In the genomic region with DNA sequence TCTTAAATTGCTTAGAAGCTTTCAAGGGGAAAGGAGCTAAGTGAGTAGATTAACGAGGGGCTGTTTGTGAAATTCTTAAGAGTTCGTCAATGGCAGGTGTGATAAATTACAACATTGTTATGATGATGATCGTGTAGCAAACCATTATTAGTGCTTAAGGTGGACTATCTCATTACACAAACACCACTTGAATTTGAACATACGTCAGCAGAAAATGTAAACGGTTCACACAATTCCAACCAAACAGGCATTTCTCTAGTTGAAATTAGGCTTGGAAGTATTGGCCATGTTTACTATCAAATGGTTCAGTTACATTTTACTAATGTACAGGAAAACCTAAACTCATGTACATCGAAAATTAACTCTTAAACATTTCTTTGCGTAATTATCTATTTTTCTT, we compare ENCODE assay signal across 21 cellular contexts.
A peak's percentile ranks its signal among the peaks of the same experiment; 100 is the strongest.
DNase-seq lines count a peak whose midpoint lies in the region; ATAC-seq, FAIRE-seq and TF ChIP-seq lines count a peak whose summit lies in the region.
"Had no signal": no experiment of that assay in that cellular context is flagged by ENCODE, and none has a peak within 500 bp of the region (broad histone marks: within the 10 kb centered on the region; RNA-seq: fewer than 3 reads in every experiment).

No MANE protein-coding gene starts in this region.

- H3K4me3 Mint-ChIP-seq in WTC11 (no peak overlapping the region), chondrocyte (ENCODE audit: unreplicated experiment) (no peak overlapping the region)
- H3K4me3 Mint-ChIP-seq: H9, T-cell had no signal

- ATAC-seq in A549 (no peak), WTC11 (no peak), GM19023 (IDR thresholded peaks at IDR 0.05; ENCODE audit: unreplicated experiment) (no peak)
- ATAC-seq: Right ventricle myocardium inferior, T-cell had no signal

- DNase-seq in NCI-H1436 (lab: John Stamatoyannopoulos, UW) (peak; percentile 17), NCI-H1436 treated with DMSO at 0.1 percent for 48 hours (lab: John Stamatoyannopoulos, UW) (no peak), A549 (ENCODE audit: low read depth in 1 of 2, low spot score in 1 of 2) (no peak), NCI-H1417 treated with DMSO at 0.1 percent for 48 hours (lab: John Stamatoyannopoulos, UW) (peak; percentile 77), WTC11 (ENCODE audit: low spot score) (no peak), chondrocyte (ENCODE audit: low spot score) (no peak)
- no peak for DNase-seq in NK-92 treated with Interleukin-12 subunit alpha and Interleukin-12 subunit beta, amount 100 ng/mL, for 24 hours (lab: John Stamatoyannopoulos, UW)
- DNase-seq: 8988T, H9, MM.1S, NCI-H1694 treated with DMSO at 0.1 percent for 48 hours, NCI-H2081, NCI-H2171 treated with DMSO at 0.1 percent for 48 hours, NCI-H446, NCI-H526 treated with DMSO at 0.1 percent for 48 hours, PC-9, T-cell had no signal

- H3K36me3 Mint-ChIP-seq in WTC11 (peaks cover 4% of the 10 kb centered on the region; the same call in 1 of the 2 replicates), chondrocyte (ENCODE audit: low read depth) (no peaks in the 10 kb centered on the region)
- H3K36me3 Mint-ChIP-seq: T-cell had no signal

- TF ChIP-seq CTCF in A549 (IDR thresholded peaks at IDR 0.05) (no peak), WTC11 (IDR thresholded peaks at IDR 0.05) (no peak), chondrocyte (IDR thresholded peaks at IDR 0.05) (no peak)

- CTCF ChIA-PET in A549 (lab: Yijun Ruan, JAX) (no interaction called here), WTC11 (lab: Charles Lee) (no interaction called here)

- no peak for FAIRE-seq in A549 (lab: Jason Lieb, UNC)
- FAIRE-seq: HTR-8/SVneo had no signal

- POLR2A ChIA-PET in A549 (lab: Yijun Ruan, JAX) = no interaction called here
- POLR2A ChIA-PET in WTC11 (lab: Charles Lee) = no interaction called here

- H3K27ac ChIP-seq in A549 = no peak overlapping the region
- H3K27ac ChIP-seq: KMS-11, PC-9 had no signal

- H3K9me3 ChIP-seq in A549 = no peaks in the 10 kb centered on the region

- no peak overlapping the region for H3K4me3 ChIP-seq in A549
- H3K4me3 ChIP-seq: PC-9 had no signal

- H3K4me1 ChIP-seq in A549 = no peaks in the 10 kb centered on the region

- whole genome bisulfite sequencing in A549 (ENCODE audit: missing lambda C conversion rate) = 35% methylated on average over 7 of the region's 7 CpGs

- H3K4me1 Mint-ChIP-seq in WTC11 (peaks cover 16% of the 10 kb centered on the region), chondrocyte (ENCODE audit: low read depth) (no peaks in the 10 kb centered on the region)
- H3K4me1 Mint-ChIP-seq: H9, T-cell had no signal

- TF ChIP-seq EP300 in A549 (IDR thresholded peaks at IDR 0.05) = no peak

- H3K27ac Mint-ChIP-seq in WTC11 = peak overlapping the region; percentile 27; the same call in 1 of the 2 replicates
- no peak overlapping the region for H3K27ac Mint-ChIP-seq in chondrocyte (ENCODE audit: unreplicated experiment)
- H3K27ac Mint-ChIP-seq: H9, T-cell had no signal

- no peak for TF ChIP-seq POLR2A in A549 (IDR thresholded peaks at IDR 0.05; ENCODE audit: low read length)

- H3K27me3 Mint-ChIP-seq in WTC11 (ENCODE audit: low read depth) (no peaks in the 10 kb centered on the region), chondrocyte (ENCODE audit: low read depth) (peaks cover 12% of the 10 kb centered on the region)
- H3K27me3 Mint-ChIP-seq: T-cell had no signal

- H3K9me3 Mint-ChIP-seq in WTC11 (peaks cover 25% of the 10 kb centered on the region), chondrocyte (ENCODE audit: low read depth) (peaks cover 4% of the 10 kb centered on the region)
- H3K9me3 Mint-ChIP-seq: H9 had no signal

- no peak overlapping the region for H3K4me2 ChIP-seq in A549
- H3K4me2 ChIP-seq: KMS-11, PC-9 had no signal

- no peak for TF ChIP-seq RAD21 in A549 (conservative IDR thresholded peaks at IDR 0.05 in 1 of 2, IDR thresholded peaks at IDR 0.05 in 1 of 2)

TF ChIP-seq in A549, 52 proteins besides CTCF, POLR2A, EP300 and RAD21:
- TF ChIP-seq RFX5 (IDR thresholded peaks at IDR 0.05) = no peak
- TF ChIP-seq MAFK (IDR thresholded peaks at IDR 0.05; ENCODE audit: partially characterized antibody) = peak; percentile 54

TF ChIP-seq in WTC11, 78 proteins besides CTCF, POLR2A, EP300 and RAD21:
- TF ChIP-seq GTF2I (CRISPR knock-in tag; conservative IDR thresholded peaks at IDR 0.05) = no peak
- TF ChIP-seq TP53 (CRISPR knock-in tag; IDR thresholded peaks at IDR 0.05) = no peak
- TF ChIP-seq IRF2 (CRISPR knock-in tag; IDR thresholded peaks at IDR 0.05; ENCODE audit: borderline replicate concordance, low read depth) = no peak
- TF ChIP-seq TEAD1 (CRISPR knock-in tag; IDR thresholded peaks at IDR 0.05) = no peak
- no peak for TF ChIP-seq ESRRA (CRISPR knock-in tag; IDR thresholded peaks at IDR 0.05; ENCODE audit: borderline replicate concordance)
- no peak for TF ChIP-seq JAZF1 (CRISPR knock-in tag; IDR thresholded peaks at IDR 0.05)
- no peak for TF ChIP-seq SMAD4 (CRISPR knock-in tag; IDR thresholded peaks at IDR 0.05)
- TF ChIP-seq, protein P1, sequence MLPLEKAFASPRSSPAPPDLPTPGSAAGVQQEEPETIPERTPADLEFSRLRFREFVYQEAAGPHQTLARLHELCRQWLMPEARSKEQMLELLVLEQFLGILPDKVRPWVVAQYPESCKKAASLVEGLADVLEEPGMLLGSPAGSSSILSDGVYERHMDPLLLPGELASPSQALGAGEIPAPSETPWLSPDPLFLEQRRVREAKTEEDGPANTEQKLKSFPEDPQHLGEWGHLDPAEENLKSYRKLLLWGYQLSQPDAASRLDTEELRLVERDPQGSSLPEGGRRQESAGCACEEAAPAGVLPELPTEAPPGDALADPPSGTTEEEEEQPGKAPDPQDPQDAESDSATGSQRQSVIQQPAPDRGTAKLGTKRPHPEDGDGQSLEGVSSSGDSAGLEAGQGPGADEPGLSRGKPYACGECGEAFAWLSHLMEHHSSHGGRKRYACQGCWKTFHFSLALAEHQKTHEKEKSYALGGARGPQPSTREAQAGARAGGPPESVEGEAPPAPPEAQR (CRISPR knock-in tag; IDR thresholded peaks at IDR 0.05) = no peak
TF ChIP-seq in WTC11: peak in this region for 0.

Comparison
In these comparisons a context has a peak if more than half of its experiments do, and no peak if none do; other contexts are left out.
1. DNase-seq: peak in NCI-H1436 (single experiment) and NCI-H1417 treated with DMSO at 0.1 percent for 48 hours (single experiment); none in NCI-H1436 treated with DMSO at 0.1 percent for 48 hours (single experiment), A549 (0 of 2), WTC11 (single experiment), NK-92 treated with Interleukin-12 subunit alpha and Interleukin-12 subunit beta, amount 100 ng/mL, for 24 hours (single experiment) and chondrocyte (single experiment).